1 cellular context compared by ENCODE assay signal in the genomic region with DNA sequence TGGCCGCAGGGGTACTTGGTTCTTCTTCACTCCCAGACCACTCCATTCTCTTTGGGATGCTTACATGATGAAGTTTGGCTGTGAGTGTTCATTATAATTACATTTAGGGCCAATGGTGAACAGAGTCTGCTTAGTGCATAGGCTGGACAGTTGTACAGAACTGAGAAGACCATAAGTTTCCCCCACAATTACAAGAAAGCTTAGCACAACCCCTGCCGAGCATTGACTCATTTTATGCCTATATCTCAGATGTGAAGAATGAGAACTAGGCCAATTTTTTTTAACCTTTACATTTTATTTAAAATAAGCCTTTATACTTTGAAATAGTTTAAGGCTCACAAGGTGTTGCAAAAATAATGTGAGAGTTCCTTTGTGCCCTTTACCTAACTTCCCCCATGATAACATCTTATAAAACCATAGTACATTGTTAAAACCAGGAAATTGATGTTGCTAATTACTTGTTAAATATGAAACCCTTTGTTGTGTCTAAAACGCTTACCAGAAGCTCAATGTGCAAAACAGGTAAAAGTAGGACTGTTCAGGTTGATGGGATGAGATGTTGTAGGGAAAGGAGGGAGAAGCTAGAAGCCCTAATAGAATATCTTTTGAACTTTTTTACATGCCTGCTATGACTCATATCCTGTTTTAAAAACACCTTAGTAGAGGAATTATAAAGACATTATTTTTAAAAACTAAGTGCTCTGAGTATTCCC.
A peak's percentile ranks its signal among the peaks of the same experiment; 100 is the strongest.
TF ChIP-seq lines count a peak whose summit lies in the region.

No MANE protein-coding gene starts in this region.

TF ChIP-seq in K562, 482 proteins besides CTCF, POLR2A, EP300 and RAD21:
- TF ChIP-seq, protein P1, sequence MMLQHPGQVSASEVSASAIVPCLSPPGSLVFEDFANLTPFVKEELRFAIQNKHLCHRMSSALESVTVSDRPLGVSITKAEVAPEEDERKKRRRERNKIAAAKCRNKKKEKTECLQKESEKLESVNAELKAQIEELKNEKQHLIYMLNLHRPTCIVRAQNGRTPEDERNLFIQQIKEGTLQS (IDR thresholded peaks at IDR 0.05) = 0 out of 2 replicates have a peak, but pooled peaks have one; percentile 13
- TF ChIP-seq, protein P1 (CRISPR knock-in tag; conservative IDR thresholded peaks at IDR 0.05) = no peak
- no peak for TF ChIP-seq SMARCE1 (IDR thresholded peaks at IDR 0.05)
TF ChIP-seq in K562: peak in this region for 1.
